ENCODE assay signal across 26 cellular contexts in the genomic region with DNA sequence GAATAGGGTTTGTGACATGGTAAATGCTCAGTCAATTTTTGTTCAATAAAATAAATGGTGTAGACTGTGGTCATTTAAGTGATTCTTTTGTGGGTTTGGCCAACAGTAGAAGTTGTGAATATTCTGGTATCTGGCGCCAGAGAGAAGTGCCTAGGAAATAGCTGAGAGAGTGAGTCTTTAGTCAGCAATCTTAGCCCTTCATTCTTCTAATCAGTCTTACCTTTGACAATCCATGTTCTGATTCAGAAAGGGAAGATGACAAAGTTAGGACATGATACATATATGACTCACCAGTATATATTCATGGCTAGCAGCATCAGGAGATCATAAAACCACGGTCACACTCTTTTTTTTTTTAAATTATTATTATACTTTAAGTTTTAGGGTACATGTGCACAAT.
DNase-seq lines count a peak whose midpoint lies in the region; ATAC-seq, FAIRE-seq and TF ChIP-seq lines count a peak whose summit lies in the region.
"Had no signal": no experiment of that assay in that cellular context is flagged by ENCODE, and none has a peak within 500 bp of the region (broad histone marks: within the 10 kb centered on the region; RNA-seq: fewer than 3 reads in every experiment).

No MANE protein-coding gene starts in this region.

- H3K9me3 Mint-ChIP-seq in immature natural killer cell, result peaks cover 2 to 30% (median 15%) of the 10 kb centered on the region in 6 donors
- H3K9me3 Mint-ChIP-seq: activated CD4-positive, alpha-beta T cell treated with anti-CD3 and anti-CD28 coated beads, Interleukin-2, amount 10 ng/mL, durations not matched to agents 24 days and 14 days; activated naive CD4-positive, alpha-beta T cell treated with anti-CD3 and anti-CD28 coated beads, Interleukin-2, amount 10 ng/mL, durations not matched to agents 7 days and 5 days had no signal

- H3K27ac Mint-ChIP-seq in immature natural killer cell, result no peak overlapping the region
- H3K27ac Mint-ChIP-seq: activated CD4-positive, alpha-beta T cell treated with anti-CD3 and anti-CD28 coated beads, Interleukin-2, amount 10 ng/mL, durations not matched to agents 24 days and 14 days; activated CD8-positive, alpha-beta memory T cell treated with anti-CD3 and anti-CD28 coated beads, Interleukin-2, amount 10 ng/mL, durations not matched to agents 7 days and 5 days; activated naive CD4-positive, alpha-beta T cell treated with anti-CD3 and anti-CD28 coated beads, Interleukin-2, amount 10 ng/mL, durations not matched to agents 7 days and 5 days; mesothelial cell of epicardium; naive thymus-derived CD4-positive, alpha-beta T cell had no signal

- H3K4me1 ChIP-seq in keratinocyte (ENCODE audit: control insufficient read depth, extremely low read depth, insufficient read depth, low read length), result no peaks in the 10 kb centered on the region
- H3K4me1 ChIP-seq: left ventricle myocardium inferior, Peyer's patch, upper lobe of right lung had no signal

- no peaks in the 10 kb centered on the region for H3K9me1 ChIP-seq in keratinocyte (ENCODE audit: control insufficient read depth, extremely low read depth, insufficient read depth, low read length)

- H3K27me3 Mint-ChIP-seq in immature natural killer cell (ENCODE audit: low read depth in 3 of 3), result peaks cover 0 to 4% (median 0%) of the 10 kb centered on the region in 3 donors
- H3K27me3 Mint-ChIP-seq: activated CD4-positive, alpha-beta T cell treated with anti-CD3 and anti-CD28 coated beads, Interleukin-2, amount 10 ng/mL, durations not matched to agents 24 days and 14 days; activated CD8-positive, alpha-beta memory T cell treated with anti-CD3 and anti-CD28 coated beads, Interleukin-2, amount 10 ng/mL, durations not matched to agents 7 days and 5 days; activated naive CD4-positive, alpha-beta T cell treated with anti-CD3 and anti-CD28 coated beads, Interleukin-2, amount 10 ng/mL, durations not matched to agents 7 days and 5 days; naive thymus-derived CD4-positive, alpha-beta T cell had no signal

- H3K4me3 ChIP-seq in astrocyte of the spinal cord (ENCODE audit: low read depth, low read length) (no peak overlapping the region), keratinocyte (ENCODE audit: control insufficient read depth in 2 of 3, extremely low read depth in 1 of 3, insufficient read depth in 2 of 3, low read depth in 1 of 3, low read length in 3 of 3) (no peak overlapping the region)
- H3K4me3 ChIP-seq: left ventricle myocardium inferior, Peyer's patch, upper lobe of right lung had no signal

- no peak overlapping the region for H3K27ac ChIP-seq in keratinocyte (ENCODE audit: control insufficient read depth, insufficient read depth, low read length)
- H3K27ac ChIP-seq: left ventricle myocardium inferior, Peyer's patch, upper lobe of right lung had no signal

- FAIRE-seq in keratinocyte (lab: Jason Lieb, UNC), result no peak
- FAIRE-seq: GM12892 had no signal

- no peak for TF ChIP-seq CTCF in astrocyte of the spinal cord (IDR thresholded peaks at IDR 0.05; ENCODE audit: low read depth, low read length)
- no peak for TF ChIP-seq CTCF in keratinocyte (optimal IDR thresholded peaks at IDR 0.05 in 1 of 3, IDR thresholded peaks at IDR 0.05 in 1 of 3, conservative IDR thresholded peaks at IDR 0.05 in 1 of 3; ENCODE audit: extremely low read depth in 1 of 3, insufficient read depth in 2 of 3, low read length in 3 of 3)

- H3K36me3 Mint-ChIP-seq in immature natural killer cell, result no peaks in the 10 kb centered on the region
- H3K36me3 Mint-ChIP-seq: activated CD8-positive, alpha-beta memory T cell treated with anti-CD3 and anti-CD28 coated beads, Interleukin-2, amount 10 ng/mL, durations not matched to agents 7 days and 5 days; activated naive CD4-positive, alpha-beta T cell treated with anti-CD3 and anti-CD28 coated beads, Interleukin-2, amount 10 ng/mL, durations not matched to agents 7 days and 5 days; naive thymus-derived CD4-positive, alpha-beta T cell had no signal

- H2AFZ ChIP-seq in keratinocyte (ENCODE audit: control insufficient read depth, low read length), result no peak overlapping the region

- no peaks in the 10 kb centered on the region for H3K4me1 Mint-ChIP-seq in immature natural killer cell
- H3K4me1 Mint-ChIP-seq: activated CD4-positive, alpha-beta T cell treated with anti-CD3 and anti-CD28 coated beads, Interleukin-2, amount 10 ng/mL, durations not matched to agents 24 days and 14 days; activated CD8-positive, alpha-beta memory T cell treated with anti-CD3 and anti-CD28 coated beads, Interleukin-2, amount 10 ng/mL, durations not matched to agents 7 days and 5 days; activated naive CD4-positive, alpha-beta T cell treated with anti-CD3 and anti-CD28 coated beads, Interleukin-2, amount 10 ng/mL, durations not matched to agents 7 days and 5 days; naive thymus-derived CD4-positive, alpha-beta T cell had no signal

- H3K4me2 ChIP-seq in keratinocyte (ENCODE audit: control insufficient read depth, extremely low read depth, insufficient read depth, low read depth, low read length), result no peak overlapping the region

- no peaks in the 10 kb centered on the region for H3K9me3 ChIP-seq in keratinocyte (ENCODE audit: control insufficient read depth, low read depth, low read length)
- H3K9me3 ChIP-seq: Peyer's patch, upper lobe of right lung had no signal

- no peaks in the 10 kb centered on the region for H3K36me3 ChIP-seq in keratinocyte (ENCODE audit: control insufficient read depth in 2 of 2, extremely low read depth in 1 of 2, insufficient read depth in 2 of 2, low read length in 2 of 2)
- H3K36me3 ChIP-seq: left ventricle myocardium inferior, Peyer's patch, upper lobe of right lung had no signal

- dilution Hi-C loops in keratinocyte (cut with MboI; ENCODE audit: extremely low pct_ligation_motif_present, low sequenced_read_pairs), result no loop called here

- no peak for ATAC-seq in GM21529 (IDR thresholded peaks at IDR 0.05; ENCODE audit: unreplicated experiment)
- ATAC-seq: activated CD8-positive, alpha-beta memory T cell treated with anti-CD3 and anti-CD28 coated beads, Interleukin-2, amount 10 ng/mL, durations not matched to agents 7 days and 5 days; naive thymus-derived CD4-positive, alpha-beta T cell; upper lobe of right lung had no signal

- H3K9ac ChIP-seq in keratinocyte (ENCODE audit: control insufficient read depth, extremely low read depth, insufficient read depth, low read length), result no peak overlapping the region

- in situ Hi-C loops in astrocyte of the spinal cord (cut with HindIII; ENCODE audit: low sequenced_read_pairs), result no loop called here

- no peak overlapping the region for H3K4me3 Mint-ChIP-seq in immature natural killer cell
- H3K4me3 Mint-ChIP-seq: activated CD4-positive, alpha-beta T cell treated with anti-CD3 and anti-CD28 coated beads, Interleukin-2, amount 10 ng/mL, durations not matched to agents 24 days and 14 days; activated CD8-positive, alpha-beta memory T cell treated with anti-CD3 and anti-CD28 coated beads, Interleukin-2, amount 10 ng/mL, durations not matched to agents 7 days and 5 days; activated naive CD4-positive, alpha-beta T cell treated with anti-CD3 and anti-CD28 coated beads, Interleukin-2, amount 10 ng/mL, durations not matched to agents 7 days and 5 days; mesothelial cell of epicardium; naive thymus-derived CD4-positive, alpha-beta T cell had no signal

- no peaks in the 10 kb centered on the region for H3K79me2 ChIP-seq in keratinocyte (ENCODE audit: control insufficient read depth, insufficient read depth, low read length)

- DNase-seq in EL, result peak; percentile 46
- DNase-seq in NCI-H226, result peak; percentile 7
- DNase-seq in astrocyte of the spinal cord (ENCODE audit: low read depth, low spot score), result peak; percentile 32
- DNase-seq in keratinocyte (ENCODE audit: low read depth, low spot score), result peak; percentile 13
- no peak for DNase-seq in NCI-H2081 treated with DMSO at 0.1 percent for 48 hours (lab: John Stamatoyannopoulos, UW)
- DNase-seq in immature natural killer cell, result no peak
- no peak for DNase-seq in T-helper 1 cell
- DNase-seq: ACHN; activated CD4-positive, alpha-beta T cell treated with anti-CD3 and anti-CD28 coated beads, Interleukin-2, amount 10 ng/mL, durations not matched to agents 24 days and 14 days; activated CD8-positive, alpha-beta memory T cell treated with anti-CD3 and anti-CD28 coated beads, Interleukin-2, amount 10 ng/mL, durations not matched to agents 7 days and 5 days; activated naive CD4-positive, alpha-beta T cell treated with anti-CD3 and anti-CD28 coated beads, Interleukin-2, amount 10 ng/mL, durations not matched to agents 7 days and 5 days; C1 segment of cervical spinal cord; DND-41; KG1; left ventricle myocardium inferior; naive thymus-derived CD4-positive, alpha-beta T cell; NCI-H1694; NCI-H2171 treated with DMSO at 0.1 percent for 48 hours; NCI-H524 treated with DMSO at 0.1 percent for 48 hours; NK-92 treated with Interleukin-12 subunit alpha and Interleukin-12 subunit beta, amount 100 ng/mL, for 24 hours; nucleus accumbens; Peyer's patch; upper lobe of right lung had no signal

- H4K20me1 ChIP-seq in keratinocyte (ENCODE audit: control insufficient read depth, extremely low read depth, insufficient read depth, low read length), result no peaks in the 10 kb centered on the region

- no peaks in the 10 kb centered on the region for H3K27me3 ChIP-seq in keratinocyte (ENCODE audit: control insufficient read depth, extremely low read depth, insufficient read depth, low read length)
- H3K27me3 ChIP-seq: Peyer's patch, upper lobe of right lung had no signal

Comparison
In these comparisons a context has a peak if more than half of its experiments do, and no peak if none do; other contexts are left out.
1. DNase-seq: peak in EL (single experiment), NCI-H226 (single experiment), astrocyte of the spinal cord (single experiment) and keratinocyte (single experiment); none in NCI-H2081 treated with DMSO at 0.1 percent for 48 hours (single experiment), immature natural killer cell (0 of 3) and T-helper 1 cell (0 of 5).